ENCODE assay signal across 1 cellular context in the genomic region with DNA sequence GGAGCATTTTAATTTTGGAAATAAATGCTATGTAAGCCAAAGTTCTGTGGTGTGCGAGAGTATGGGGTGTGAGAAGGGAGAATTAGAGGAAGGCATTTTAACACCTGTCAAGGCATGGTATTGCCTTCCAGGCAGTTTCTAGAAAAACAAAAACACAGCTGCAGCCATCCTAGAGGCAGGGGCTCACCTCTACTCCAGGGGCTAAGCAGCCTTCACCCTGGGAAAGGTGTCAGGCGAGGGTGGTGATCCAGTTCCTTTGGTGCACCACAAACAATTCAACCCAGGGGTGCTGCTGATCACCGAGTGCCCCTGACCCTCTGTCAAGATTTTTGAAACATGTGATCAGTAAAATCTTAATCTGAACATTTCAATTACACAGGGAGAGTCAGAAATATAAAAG.
TF ChIP-seq lines count a peak whose summit lies in the region.

No MANE protein-coding gene starts in this region.

TF ChIP-seq in GM23338, 12 proteins besides CTCF, POLR2A, EP300 and RAD21:
- TF ChIP-seq ZNF462 (CRISPR knock-in tag; IDR thresholded peaks at IDR 0.05) (no peak), EZH2 (IDR thresholded peaks at IDR 0.05; ENCODE audit: low read depth, unreplicated experiment) (no peak), ETS1 (IDR thresholded peaks at IDR 0.05) (no peak), EZH2phosphoT487 (IDR thresholded peaks at IDR 0.05; ENCODE audit: unreplicated experiment) (no peak), NANOG (IDR thresholded peaks at IDR 0.05; ENCODE audit: borderline replicate concordance) (no peak), STAT1 (IDR thresholded peaks at IDR 0.05; ENCODE audit: unreplicated experiment) (no peak), ZNF114 (CRISPR knock-in tag; IDR thresholded peaks at IDR 0.05) (no peak), JUNB (IDR thresholded peaks at IDR 0.05; ENCODE audit: unreplicated experiment) (no peak), REST (IDR thresholded peaks at IDR 0.05; ENCODE audit: unreplicated experiment) (no peak), ZNF331 (CRISPR knock-in tag; IDR thresholded peaks at IDR 0.05; ENCODE audit: low read depth) (no peak), CREB1 (CRISPR knock-in tag; IDR thresholded peaks at IDR 0.05; ENCODE audit: low read depth) (no peak)
TF ChIP-seq in GM23338: peak in this region for 0.
